Comparison of ENCODE assay signal across 1 cellular context in the genomic region with DNA sequence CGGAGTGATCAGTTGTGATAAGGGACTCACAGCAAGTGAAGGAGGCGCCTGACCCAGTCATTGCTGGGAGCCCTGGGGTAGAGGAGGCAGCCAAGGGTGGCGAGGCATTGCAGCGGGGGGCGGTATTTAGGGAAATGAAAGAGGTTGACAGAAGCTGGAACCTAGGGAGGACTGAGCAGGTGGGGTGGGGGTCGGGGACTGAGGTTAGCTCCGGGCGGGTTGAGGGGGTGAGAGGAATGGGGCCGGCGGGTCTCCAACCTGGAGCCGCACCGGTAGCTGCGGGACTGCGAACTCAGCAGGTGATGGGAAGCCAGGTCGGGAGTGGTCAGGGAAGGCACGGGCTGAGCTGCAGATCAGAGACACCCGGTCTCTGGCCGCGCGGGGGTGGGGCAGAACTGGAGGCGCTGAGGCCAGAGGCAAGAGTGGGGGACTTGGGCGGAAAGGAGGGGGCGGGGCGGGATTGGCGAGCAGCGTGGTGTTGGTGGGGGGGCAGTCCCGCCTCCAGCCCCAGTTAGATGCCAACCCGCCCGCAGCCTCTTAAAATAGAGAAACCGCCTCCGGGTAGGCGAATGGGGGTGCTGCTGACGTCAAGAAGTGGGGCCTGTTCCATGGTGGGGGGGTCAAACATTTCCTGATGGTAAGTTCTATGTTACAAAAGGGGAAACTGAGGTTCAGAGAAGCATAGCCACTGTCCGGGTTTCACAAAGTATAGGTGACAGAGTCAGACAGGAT.
TF ChIP-seq lines count a peak whose summit lies in the region.

No MANE protein-coding gene starts in this region.

TF ChIP-seq in GM12878, 131 proteins besides CTCF, POLR2A, EP300 and RAD21 (continued from another document and continues in another):
- TF ChIP-seq STAT3 (IDR thresholded peaks at IDR 0.05; ENCODE audit: low read depth, low read length) = no peak
- TF ChIP-seq TAF1 (IDR thresholded peaks at IDR 0.05; ENCODE audit: borderline replicate concordance, low read depth, low read length) = peak; percentile 83; the same call in 1 of the 2 replicates
- TF ChIP-seq ZZZ3 (IDR thresholded peaks at IDR 0.05; ENCODE audit: control insufficient read depth, insufficient read length, low read depth) = no peak
- TF ChIP-seq MYC (IDR thresholded peaks at IDR 0.05; ENCODE audit: insufficient read depth, insufficient read length, insufficient replicate concordance, low read length, severe bottlenecking) = no peak
- peak; percentile 59; the same call in 1 of the 2 replicates for TF ChIP-seq MTA2 (IDR thresholded peaks at IDR 0.05; ENCODE audit: low read depth)
- peak; percentile 37 for TF ChIP-seq JUNB (IDR thresholded peaks at IDR 0.05)
- peak; percentile 81 to 87 for TF ChIP-seq IKZF2 (IDR thresholded peaks at IDR 0.05)
- TF ChIP-seq MTA3 (IDR thresholded peaks at IDR 0.05; ENCODE audit: borderline replicate concordance, low read length) = no peak
- TF ChIP-seq BHLHE40 (IDR thresholded peaks at IDR 0.05; ENCODE audit: borderline replicate concordance in 1 of 2, low read depth in 2 of 2, low read length in 1 of 2) = peak; percentile 40 to 72; a peak in 1 of 4 replicates
- no peak for TF ChIP-seq SMAD1 (IDR thresholded peaks at IDR 0.05; ENCODE audit: low read depth, partially characterized antibody)
- no peak for TF ChIP-seq NFYA (IDR thresholded peaks at IDR 0.05; ENCODE audit: borderline replicate concordance, low read depth, low read length)
- TF ChIP-seq ZBTB11 (CRISPR knock-in tag; IDR thresholded peaks at IDR 0.05) = no peak
- TF ChIP-seq USF1 (IDR thresholded peaks at IDR 0.05; ENCODE audit: borderline replicate concordance, extremely low read length, insufficient read depth, low read depth, low read length) = no peak
- peak; percentile 65; the same call in 1 of the 2 replicates for TF ChIP-seq CBFB (IDR thresholded peaks at IDR 0.05; ENCODE audit: low read depth)
- TF ChIP-seq HDAC2 (IDR thresholded peaks at IDR 0.05) = no peak
- peak; percentile 67; the same call in 1 of the 2 replicates for TF ChIP-seq TCF3 (IDR thresholded peaks at IDR 0.05; ENCODE audit: borderline replicate concordance, insufficient read depth, low read depth, low read length)
- TF ChIP-seq, protein P1, sequence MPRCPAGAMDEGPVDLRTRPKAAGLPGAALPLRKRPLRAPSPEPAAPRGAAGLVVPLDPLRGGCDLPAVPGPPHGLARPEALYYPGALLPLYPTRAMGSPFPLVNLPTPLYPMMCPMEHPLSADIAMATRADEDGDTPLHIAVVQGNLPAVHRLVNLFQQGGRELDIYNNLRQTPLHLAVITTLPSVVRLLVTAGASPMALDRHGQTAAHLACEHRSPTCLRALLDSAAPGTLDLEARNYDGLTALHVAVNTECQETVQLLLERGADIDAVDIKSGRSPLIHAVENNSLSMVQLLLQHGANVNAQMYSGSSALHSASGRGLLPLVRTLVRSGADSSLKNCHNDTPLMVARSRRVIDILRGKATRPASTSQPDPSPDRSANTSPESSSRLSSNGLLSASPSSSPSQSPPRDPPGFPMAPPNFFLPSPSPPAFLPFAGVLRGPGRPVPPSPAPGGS (IDR thresholded peaks at IDR 0.05; ENCODE audit: borderline replicate concordance, insufficient read depth, low read depth, low read length, poor library complexity, severe bottlenecking) = no peak
- no peak for TF ChIP-seq HCFC1 (IDR thresholded peaks at IDR 0.05; ENCODE audit: low read length)
- no peak for TF ChIP-seq FOXM1 (IDR thresholded peaks at IDR 0.05; ENCODE audit: low read depth, low read length)
- TF ChIP-seq NR2F1 (conservative IDR thresholded peaks at IDR 0.05) = peak; percentile 8
- TF ChIP-seq CHD1 (IDR thresholded peaks at IDR 0.05; ENCODE audit: low read depth, low read length) = no peak
- TF ChIP-seq SPI1 (IDR thresholded peaks at IDR 0.05; ENCODE audit: borderline replicate concordance, insufficient read depth, low read depth, low read length) = peak; percentile 89
- no peak for TF ChIP-seq CHD4 (IDR thresholded peaks at IDR 0.05)
- TF ChIP-seq ZBTB4 (CRISPR knock-in tag; IDR thresholded peaks at IDR 0.05) = no peak
- TF ChIP-seq KDM1A (IDR thresholded peaks at IDR 0.05; ENCODE audit: borderline replicate concordance) = no peak
- TF ChIP-seq HDAC6 (IDR thresholded peaks at IDR 0.05; ENCODE audit: unreplicated experiment) = no peak
- no peak for TF ChIP-seq NRF1 (conservative IDR thresholded peaks at IDR 0.05; ENCODE audit: low read depth, low read length)
- 0 out of 2 replicates have a peak, but pooled peaks have one; percentile 14 for TF ChIP-seq CHD2 (IDR thresholded peaks at IDR 0.05; ENCODE audit: borderline replicate concordance, low read depth, low read length)
- peak; percentile 53; the same call in 1 of the 2 replicates for TF ChIP-seq YY1 (IDR thresholded peaks at IDR 0.05; ENCODE audit: low read depth, low read length)
- TF ChIP-seq SREBF1 (IDR thresholded peaks at IDR 0.05; ENCODE audit: low read length) = no peak
- peak; percentile 68 for TF ChIP-seq SKIL (IDR thresholded peaks at IDR 0.05; ENCODE audit: low read depth, poor library complexity, severe bottlenecking)
- peak; percentile 84 for TF ChIP-seq EED (IDR thresholded peaks at IDR 0.05; ENCODE audit: low read depth)
- TF ChIP-seq RCOR1 (conservative IDR thresholded peaks at IDR 0.05; ENCODE audit: low read depth, low read length) = 0 out of 2 replicates have a peak, but pooled peaks have one; percentile 60
- peak; percentile 60; the same call in 1 of the 3 replicates for TF ChIP-seq POU2F2 (IDR thresholded peaks at IDR 0.05; ENCODE audit: borderline replicate concordance, low read depth, low read length)
- peak; percentile 39; the same call in 1 of the 2 replicates for TF ChIP-seq RELB (IDR thresholded peaks at IDR 0.05; ENCODE audit: low read depth)
- TF ChIP-seq BCLAF1 (IDR thresholded peaks at IDR 0.05) = no peak
- TF ChIP-seq, protein P2, sequence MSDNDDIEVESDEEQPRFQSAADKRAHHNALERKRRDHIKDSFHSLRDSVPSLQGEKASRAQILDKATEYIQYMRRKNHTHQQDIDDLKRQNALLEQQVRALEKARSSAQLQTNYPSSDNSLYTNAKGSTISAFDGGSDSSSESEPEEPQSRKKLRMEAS (IDR thresholded peaks at IDR 0.05; ENCODE audit: low read depth, low read length) = no peak
- no peak for TF ChIP-seq CBX3 (IDR thresholded peaks at IDR 0.05; ENCODE audit: borderline replicate concordance, low read depth)
- peak; percentile 80 for TF ChIP-seq NBN (IDR thresholded peaks at IDR 0.05)
- no peak for TF ChIP-seq ATF3 (IDR thresholded peaks at IDR 0.05; ENCODE audit: borderline replicate concordance, extremely low read depth, low read depth, low read length)
